ENCODE assay signal across 8 cellular contexts in genomic region chr7:66628361-66629221, GRCh38. TPM values are rescaled to one million over a fixed set of nuclear protein-coding genes. Genes with fewer than 3 reads are reported as not detected.
DNase-seq lines count a peak whose midpoint lies in the region; ATAC-seq and TF ChIP-seq lines count a peak whose summit lies in the region.

Gene KCTD7 (plus strand): TSS chr7:66628881. CDS start chr7:66629065, 184 bp downstream.

- H3K36me3 Mint-ChIP-seq in T-helper 1 cell treated with Interleukin-12 subunit alpha and Interleukin-12 subunit beta and Interleukin-4 antibody, amounts not matched to agents 30 μg/mL and 1 μg/mL, for 36 hours (ENCODE audit: low read depth), result peaks cover 18% of the 10 kb centered on the region

- no peaks in the 10 kb centered on the region for H3K9me3 Mint-ChIP-seq in T-helper 1 cell treated with Interleukin-12 subunit alpha and Interleukin-12 subunit beta and Interleukin-4 antibody, amounts not matched to agents 30 μg/mL and 1 μg/mL, for 36 hours

- peaks cover 41% of the 10 kb centered on the region for H3K4me1 Mint-ChIP-seq in T-helper 1 cell treated with Interleukin-12 subunit alpha and Interleukin-12 subunit beta and Interleukin-4 antibody, amounts not matched to agents 30 μg/mL and 1 μg/mL, for 36 hours (ENCODE audit: low read depth)

- peak within 1 kb of the TSS; percentile 82 for H3K4me3 ChIP-seq in left ventricle myocardium inferior
- H3K4me3 ChIP-seq in prostate gland, result peak within 1 kb of the TSS; percentile 84 to 92

- ATAC-seq in GM18499 (IDR thresholded peaks at IDR 0.05; ENCODE audit: insufficient read depth, unreplicated experiment) (peak; percentile 81), HG02938 (IDR thresholded peaks at IDR 0.05; ENCODE audit: unreplicated experiment) (peak; percentile 89)

- peaks cover 27% of the 10 kb centered on the region for H3K4me1 ChIP-seq in left ventricle myocardium inferior
- no peaks in the 10 kb centered on the region for H3K4me1 ChIP-seq in prostate gland (replicated peaks)

- TF ChIP-seq POLR2A in prostate gland (IDR thresholded peaks at IDR 0.05), result peak; percentile 96

- peak within 1 kb of the TSS; percentile 86 for H3K27ac Mint-ChIP-seq in T-helper 1 cell treated with Interleukin-12 subunit alpha and Interleukin-12 subunit beta and Interleukin-4 antibody, amounts not matched to agents 30 μg/mL and 1 μg/mL, for 36 hours

- H3K36me3 ChIP-seq in left ventricle myocardium inferior, result peaks cover 9% of the 10 kb centered on the region
- no peaks in the 10 kb centered on the region for H3K36me3 ChIP-seq in prostate gland

- DNase-seq in NCI-H1694 treated with DMSO at 0.1 percent for 48 hours (lab: John Stamatoyannopoulos, UW), result peak; percentile 94
- peak; percentile 51 to 100 (median 98) for DNase-seq in amygdala (lab: John Stamatoyannopoulos, UW)
- DNase-seq in left ventricle myocardium inferior, result peak; percentile 98
- peak; percentile 97 for DNase-seq in prostate gland (ENCODE audit: low spot score)
- DNase-seq in ureter (ENCODE audit: low spot score), result peak; percentile 98

- intact Hi-C loops in left ventricle myocardium inferior (cut with micrococcal nuclease) (no loop called here), prostate gland (cut with DNase I) (loop anchor here (2.0 kb wide), 1 partner anchor 36 kb away; no protein-coding TSS in a partner anchor)

- no peaks in the 10 kb centered on the region for H3K27me3 Mint-ChIP-seq in T-helper 1 cell treated with Interleukin-12 subunit alpha and Interleukin-12 subunit beta and Interleukin-4 antibody, amounts not matched to agents 30 μg/mL and 1 μg/mL, for 36 hours (ENCODE audit: low read depth)

- peak within 1 kb of the TSS; percentile 99 for H3K27ac ChIP-seq in left ventricle myocardium inferior (replicated peaks)
- peak within 1 kb of the TSS; percentile 86 to 96 for H3K27ac ChIP-seq in prostate gland

- WGBS in prostate gland, result under 1% methylated on average over 70 of the region's 93 CpGs

- H3K27me3 ChIP-seq in left ventricle myocardium inferior (ENCODE audit: low read depth) (no peaks in the 10 kb centered on the region), prostate gland (replicated peaks; ENCODE audit: insufficient read depth) (no peaks in the 10 kb centered on the region)

- H3K4me3 Mint-ChIP-seq in T-helper 1 cell treated with Interleukin-12 subunit alpha and Interleukin-12 subunit beta and Interleukin-4 antibody, amounts not matched to agents 30 μg/mL and 1 μg/mL, for 36 hours, result peak within 1 kb of the TSS; percentile 88

- H3K9me3 ChIP-seq in left ventricle myocardium inferior (replicated peaks), result no peaks in the 10 kb centered on the region
- H3K9me3 ChIP-seq in prostate gland, result no peaks in the 10 kb centered on the region

- TF ChIP-seq CTCF in left ventricle myocardium inferior (IDR thresholded peaks at IDR 0.05; ENCODE audit: borderline replicate concordance) (no peak), prostate gland (IDR thresholded peaks at IDR 0.05) (peak in 2 of 4 experiments; percentile 13 to 29)

RNA-seq across cellular contexts. Expression of gene KCTD7, which starts in this region (rescaled TPM):
- total RNA-seq in left ventricle myocardium inferior (10.8 TPM), prostate gland (10 to 100 TPM; 17.7 to 61.0 TPM), ureter (13.4 TPM)

Comparison
In these comparisons a context has a peak if more than half of its experiments do, and no peak if none do; other contexts are left out.
1. Peak in every context shown above with its lines: DNase-seq, ATAC-seq, H3K4me3 ChIP-seq and H3K27ac ChIP-seq.